ENCODE assay signal across 1 cellular context in genomic region chr5:37738057-37738691, GRCh38.
TF ChIP-seq lines count a peak whose summit lies in the region.

No MANE protein-coding gene starts in this region.

TF ChIP-seq in GM23338, 12 proteins besides CTCF, POLR2A, EP300 and RAD21 (continued from another document):
- TF ChIP-seq ZNF462 (CRISPR knock-in tag; IDR thresholded peaks at IDR 0.05) (no peak), ZNF331 (CRISPR knock-in tag; IDR thresholded peaks at IDR 0.05; ENCODE audit: low read depth) (no peak)
